34 cellular contexts compared by ENCODE assay signal in genomic region chr1:36438715-36439114, GRCh38. TPM values are rescaled to one million over a fixed set of nuclear protein-coding genes. Genes with fewer than 3 reads are reported as not detected.
"Had no signal": no experiment of that assay in that cellular context is flagged by ENCODE, and none has a peak within 500 bp of the region (broad histone marks: within the 10 kb centered on the region; RNA-seq: fewer than 3 reads in every experiment).

No MANE protein-coding gene starts in this region.

- H3K36me3 ChIP-seq: breast epithelium, colonic mucosa had no signal

- H3K27ac Mint-ChIP-seq: activated CD4-positive, alpha-beta memory T cell treated with anti-CD3 and anti-CD28 coated beads for 36 hours; activated CD4-positive, alpha-beta T cell treated with anti-CD3 and anti-CD28 coated beads for 36 hours; activated CD4-positive, alpha-beta T cell treated with anti-CD3 and anti-CD28 coated beads, Interleukin-2, amount 10 ng/mL, durations not matched to agents 24 days and 14 days; activated CD8-positive, alpha-beta T cell treated with anti-CD3 and anti-CD28 coated beads, Interleukin-2, amount 10 ng/mL, durations not matched to agents 7 days and 5 days; activated naive CD4-positive, alpha-beta T cell treated with anti-CD3 and anti-CD28 coated beads, Interleukin-2, amount 10 ng/mL, durations not matched to agents 7 days and 5 days; activated naive CD4-positive, alpha-beta T cell treated with anti-CD3 and anti-CD28 coated beads, Interleukin-2, amount 50 U/mL, for 72 hours; activated naive CD8-positive, alpha-beta T cell treated with anti-CD3 and anti-CD28 coated beads, Interleukin-2, amount 10 ng/mL, durations not matched to agents 7 days and 5 days; activated T-cell treated with anti-CD3 and anti-CD28 coated beads, Interleukin-2, amount 50 U/mL, for 24 hours; activated T-cell treated with anti-CD3 and anti-CD28 coated beads, Interleukin-2, amount 50 U/mL, for 72 hours; brain had no signal

- H3K9me3 Mint-ChIP-seq: activated CD4-positive, alpha-beta memory T cell treated with anti-CD3 and anti-CD28 coated beads for 36 hours; activated CD4-positive, alpha-beta T cell treated with anti-CD3 and anti-CD28 coated beads, Interleukin-2, amount 10 ng/mL, durations not matched to agents 24 days and 14 days; activated naive CD4-positive, alpha-beta T cell treated with anti-CD3 and anti-CD28 coated beads, Interleukin-2, amount 10 ng/mL, durations not matched to agents 7 days and 5 days; activated naive CD4-positive, alpha-beta T cell treated with anti-CD3 and anti-CD28 coated beads, Interleukin-2, amount 50 U/mL, for 72 hours; activated naive CD8-positive, alpha-beta T cell treated with anti-CD3 and anti-CD28 coated beads, Interleukin-2, amount 10 ng/mL, durations not matched to agents 7 days and 5 days; activated T-cell treated with anti-CD3 and anti-CD28 coated beads, Interleukin-2, amount 50 U/mL, for 24 hours; activated T-cell treated with anti-CD3 and anti-CD28 coated beads, Interleukin-2, amount 50 U/mL, for 72 hours had no signal

- H3K27me3 ChIP-seq: ascending aorta, breast epithelium, cardiac muscle cell, colonic mucosa, esophagus muscularis mucosa, foreskin keratinocyte, gastroesophageal sphincter had no signal

- H3K4me3 ChIP-seq: ascending aorta, breast epithelium, cardiac muscle cell, colonic mucosa, esophagus muscularis mucosa, gastroesophageal sphincter had no signal

- DNase-seq: activated CD4-positive, alpha-beta memory T cell treated with anti-CD3 and anti-CD28 coated beads for 36 hours; activated CD4-positive, alpha-beta T cell treated with anti-CD3 and anti-CD28 coated beads for 36 hours; activated CD4-positive, alpha-beta T cell treated with anti-CD3 and anti-CD28 coated beads, Interleukin-2, amount 10 ng/mL, durations not matched to agents 24 days and 14 days; activated CD4-positive, CD25-positive, alpha-beta regulatory T cell; activated CD4-positive, CD25-positive, alpha-beta regulatory T cell treated with anti-CD3 and anti-CD28 coated beads, Interleukin-2, amount 50 U/mL, for 72 hours; activated CD8-positive, alpha-beta memory T cell treated with anti-CD3 and anti-CD28 coated beads, Interleukin-2, amount 50 U/mL, for 48 hours; activated CD8-positive, alpha-beta T cell treated with anti-CD3 and anti-CD28 coated beads, Interleukin-2, amount 10 ng/mL, durations not matched to agents 7 days and 5 days; activated gamma-delta T cell; activated naive CD4-positive, alpha-beta T cell; activated naive CD4-positive, alpha-beta T cell treated with anti-CD3 and anti-CD28 coated beads, Interleukin-2, amount 10 ng/mL, durations not matched to agents 7 days and 5 days; activated naive CD8-positive, alpha-beta T cell treated with anti-CD3 and anti-CD28 coated beads, Interleukin-2, amount 10 ng/mL, durations not matched to agents 7 days and 5 days; activated T-cell treated with anti-CD3 and anti-CD28 coated beads for 4 hours; activated T-cell treated with anti-CD3 and anti-CD28 coated beads, Interleukin-2, amount 50 U/mL, for 24 hours; activated T-cell treated with anti-CD3 and anti-CD28 coated beads, Interleukin-2, amount 50 U/mL, for 72 hours; central memory CD4-positive, alpha-beta T cell; cerebellar nuclear complex; colonic mucosa; effector CD8-positive, alpha-beta T cell; T-helper 2 cell had no signal

- FAIRE-seq: endometrium, endothelial cell of umbilical vein had no signal

- H3K4me3 Mint-ChIP-seq: activated CD4-positive, alpha-beta memory T cell treated with anti-CD3 and anti-CD28 coated beads for 36 hours; activated CD4-positive, alpha-beta T cell treated with anti-CD3 and anti-CD28 coated beads for 36 hours; activated CD4-positive, alpha-beta T cell treated with anti-CD3 and anti-CD28 coated beads, Interleukin-2, amount 10 ng/mL, durations not matched to agents 24 days and 14 days; activated CD8-positive, alpha-beta T cell treated with anti-CD3 and anti-CD28 coated beads, Interleukin-2, amount 10 ng/mL, durations not matched to agents 7 days and 5 days; activated naive CD4-positive, alpha-beta T cell treated with anti-CD3 and anti-CD28 coated beads, Interleukin-2, amount 10 ng/mL, durations not matched to agents 7 days and 5 days; activated naive CD8-positive, alpha-beta T cell treated with anti-CD3 and anti-CD28 coated beads, Interleukin-2, amount 10 ng/mL, durations not matched to agents 7 days and 5 days; activated T-cell treated with anti-CD3 and anti-CD28 coated beads, Interleukin-2, amount 50 U/mL, for 24 hours; activated T-cell treated with anti-CD3 and anti-CD28 coated beads, Interleukin-2, amount 50 U/mL, for 72 hours; brain had no signal

- H3K27ac ChIP-seq: ascending aorta, breast epithelium, cardiac muscle cell, colonic mucosa, esophagus muscularis mucosa, foreskin keratinocyte, gastroesophageal sphincter had no signal

- H3K27me3 Mint-ChIP-seq: activated CD4-positive, alpha-beta memory T cell treated with anti-CD3 and anti-CD28 coated beads for 36 hours; activated CD4-positive, alpha-beta T cell treated with anti-CD3 and anti-CD28 coated beads for 36 hours; activated T-cell treated with anti-CD3 and anti-CD28 coated beads, Interleukin-2, amount 50 U/mL, for 24 hours; brain had no signal

- H3K36me3 Mint-ChIP-seq: activated CD4-positive, alpha-beta memory T cell treated with anti-CD3 and anti-CD28 coated beads for 36 hours; activated naive CD4-positive, alpha-beta T cell treated with anti-CD3 and anti-CD28 coated beads, Interleukin-2, amount 10 ng/mL, durations not matched to agents 7 days and 5 days; activated naive CD4-positive, alpha-beta T cell treated with anti-CD3 and anti-CD28 coated beads, Interleukin-2, amount 50 U/mL, for 72 hours; activated naive CD8-positive, alpha-beta T cell treated with anti-CD3 and anti-CD28 coated beads, Interleukin-2, amount 10 ng/mL, durations not matched to agents 7 days and 5 days had no signal

- H3K9me3 ChIP-seq: ascending aorta, breast epithelium, colonic mucosa, esophagus muscularis mucosa, gastroesophageal sphincter had no signal

- H3K4me1 ChIP-seq: ascending aorta, breast epithelium, colonic mucosa, esophagus muscularis mucosa, gastroesophageal sphincter had no signal

- H3K4me1 Mint-ChIP-seq: activated CD4-positive, alpha-beta T cell treated with anti-CD3 and anti-CD28 coated beads for 36 hours; activated CD4-positive, alpha-beta T cell treated with anti-CD3 and anti-CD28 coated beads, Interleukin-2, amount 10 ng/mL, durations not matched to agents 24 days and 14 days; activated naive CD4-positive, alpha-beta T cell treated with anti-CD3 and anti-CD28 coated beads, Interleukin-2, amount 10 ng/mL, durations not matched to agents 7 days and 5 days had no signal

- ATAC-seq: activated CD4-positive, alpha-beta T cell treated with anti-CD3 and anti-CD28 coated beads for 36 hours; activated CD8-positive, alpha-beta T cell treated with anti-CD3 and anti-CD28 coated beads, Interleukin-2, amount 10 ng/mL, durations not matched to agents 7 days and 5 days; activated naive CD4-positive, alpha-beta T cell treated with anti-CD3 and anti-CD28 coated beads, Interleukin-2, amount 50 U/mL, for 72 hours; activated T-cell treated with anti-CD3 and anti-CD28 coated beads, Interleukin-2, amount 50 U/mL, for 72 hours; foreskin keratinocyte; gastroesophageal sphincter had no signal

RNA-seq across cellular contexts. Expression of gene OSCP1, which starts 11.5 kb away (rescaled TPM):
- total RNA-seq: T-helper 1 cell treated with Interleukin-12 subunit alpha and Interleukin-12 subunit beta and Interleukin-4 antibody, amounts not matched to agents 30 ng/mL and 1 ng/mL, for 36 hours had no signal

RNA-seq across cellular contexts. Expression of gene CSF3R, which starts 44.0 kb away (rescaled TPM):
- total RNA-seq: activated CD4-positive, alpha-beta memory T cell treated with anti-CD3 and anti-CD28 coated beads for 36 hours; activated CD8-positive, alpha-beta memory T cell treated with anti-CD3 and anti-CD28 coated beads for 36 hours; dermis microvascular lymphatic vessel endothelial cell; endothelial cell of umbilical vein; epithelial cell of proximal tubule; foreskin keratinocyte; glomerular endothelial cell had no signal
- polyA plus RNA-seq: endothelial cell of umbilical vein, foreskin keratinocyte had no signal
